ENCODE assay signal across 17 cellular contexts in the genomic region with DNA sequence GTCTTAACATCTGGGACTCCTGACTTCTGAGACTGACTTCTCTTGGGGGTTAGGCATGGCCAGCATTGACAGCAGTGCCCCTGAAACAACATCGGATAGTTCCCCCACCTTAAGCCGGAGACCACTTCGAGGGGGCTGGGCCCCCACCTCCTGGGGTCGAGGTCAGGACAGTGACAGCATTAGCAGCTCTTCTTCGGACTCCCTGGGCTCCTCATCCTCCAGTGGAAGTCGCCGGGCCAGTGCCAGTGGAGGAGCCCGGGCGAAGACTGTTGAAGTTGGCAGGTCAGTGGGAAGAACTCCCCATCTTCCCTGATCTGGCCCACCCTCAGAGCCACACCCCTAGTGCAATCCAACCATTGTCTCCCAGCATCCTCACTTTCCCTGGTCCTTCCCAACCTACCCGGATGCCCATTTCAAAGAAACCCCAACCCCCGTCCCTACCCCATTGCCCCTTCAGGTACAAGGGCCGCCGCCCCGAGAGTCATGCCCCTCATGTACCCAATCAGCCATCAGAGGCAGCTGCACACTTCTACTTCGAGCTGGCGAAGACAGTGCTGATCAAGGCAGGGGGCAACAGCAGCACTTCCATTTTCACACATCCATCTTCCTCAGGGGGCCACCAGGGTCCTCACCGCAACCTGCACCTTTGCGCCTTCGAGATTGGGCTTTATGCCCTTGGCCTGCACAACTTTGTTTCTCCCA. TPM values are rescaled to one million over a fixed set of nuclear protein-coding genes. Genes with fewer than 3 reads are reported as not detected.
DNase-seq lines count a peak whose midpoint lies in the region; ATAC-seq, FAIRE-seq and TF ChIP-seq lines count a peak whose summit lies in the region.
"Had no signal": no experiment of that assay in that cellular context is flagged by ENCODE, and none has a peak within 500 bp of the region (broad histone marks: within the 10 kb centered on the region; RNA-seq: fewer than 3 reads in every experiment).

No MANE protein-coding gene starts in this region.

- H3K36me3 Mint-ChIP-seq in activated T-cell treated with anti-CD3 and anti-CD28 coated beads, Interleukin-2, amount 50 U/mL, for 24 hours (ENCODE audit: low read depth): peaks cover 97% of the 10 kb centered on the region
- H3K36me3 Mint-ChIP-seq in activated T-cell treated with anti-CD3 and anti-CD28 coated beads, Interleukin-2, amount 50 U/mL, for 4 hours (ENCODE audit: insufficient read depth): peaks cover 31% of the 10 kb centered on the region
- H3K36me3 Mint-ChIP-seq in naive thymus-derived CD8-positive, alpha-beta T cell: peaks cover 0 to 65% (median 4%) of the 10 kb centered on the region in 3 donors
- H3K36me3 Mint-ChIP-seq in stimulated activated naive B cell treated with anti-CD40 and anti-IgM and Interleukin-4, amounts not matched to agents 10 μg/mL and 1 μg/mL and 100 μg/mL, for 72 hours: peaks cover 53 to 74% of the 10 kb centered on the region in 2 donors

- no peaks in the 10 kb centered on the region for H3K4me1 ChIP-seq in GM12878 (ENCODE audit: control insufficient read depth, insufficient read depth, low read length)

- no peak for ATAC-seq in activated T-cell treated with anti-CD3 and anti-CD28 coated beads, Interleukin-2, amount 50 U/mL, for 4 hours
- no peak for ATAC-seq in GM12878
- ATAC-seq in naive thymus-derived CD8-positive, alpha-beta T cell: no peak
- ATAC-seq in stimulated activated naive B cell treated with anti-CD40 and anti-IgM and Interleukin-4, amounts not matched to agents 10 μg/mL and 1 μg/mL and 100 μg/mL, for 72 hours (replicated peaks): no peak
- ATAC-seq: Panc1 had no signal

- SMC1A ChIA-PET in GM12878 (lab: Charles Lee; ENCODE audit: uncharacterized antibody, unreplicated experiment): interaction anchor here (0.6 kb wide), 1 partner anchor 149 kb away, joined by 3 read pairs; no protein-coding TSS in a partner anchor

- H3K4me2 ChIP-seq in GM12878 (ENCODE audit: control insufficient read depth, insufficient read depth): no peak overlapping the region
- H3K4me2 ChIP-seq: BLaER1 treated with 17β-estradiol and CSF1 and Interleukin-3, amounts not matched to agents 10 nM and 100 nM had no signal

- no peak overlapping the region for H3K9ac ChIP-seq in GM12878 (ENCODE audit: control insufficient read depth, insufficient read depth, low read length)
- H3K9ac ChIP-seq: BLaER1 treated with 17β-estradiol and CSF1 and Interleukin-3, amounts not matched to agents 10 nM and 100 nM had no signal

- no peaks in the 10 kb centered on the region for H4K20me1 ChIP-seq in GM12878 (ENCODE audit: control insufficient read depth, insufficient read depth)

- H3K9me3 Mint-ChIP-seq in activated T-cell treated with anti-CD3 and anti-CD28 coated beads, Interleukin-2, amount 50 U/mL, for 24 hours: no peaks in the 10 kb centered on the region
- no peaks in the 10 kb centered on the region for H3K9me3 Mint-ChIP-seq in activated T-cell treated with anti-CD3 and anti-CD28 coated beads, Interleukin-2, amount 50 U/mL, for 4 hours
- H3K9me3 Mint-ChIP-seq in naive thymus-derived CD8-positive, alpha-beta T cell: no peaks in the 10 kb centered on the region
- H3K9me3 Mint-ChIP-seq in stimulated activated naive B cell treated with anti-CD40 and anti-IgM and Interleukin-4, amounts not matched to agents 10 μg/mL and 1 μg/mL and 100 μg/mL, for 72 hours: no peaks in the 10 kb centered on the region

- TF ChIP-seq EP300 in GM12878 (IDR thresholded peaks at IDR 0.05; ENCODE audit: borderline replicate concordance in 1 of 2, control insufficient read depth in 1 of 2, low read depth in 2 of 2, low read length in 2 of 2): no peak

- BruUV-seq in GM12878 (replicated peaks; lab: Mats Ljungman, UMichigan): no TSS peak

- TF ChIP-seq CTCF in GM12878 (IDR thresholded peaks at IDR 0.05 in 2 of 3, conservative IDR thresholded peaks at IDR 0.05 in 1 of 3; ENCODE audit: control insufficient read depth in 2 of 3, extremely low read depth in 1 of 3, insufficient read depth in 1 of 3, low read depth in 3 of 3, low read length in 3 of 3): no peak

- no peaks in the 10 kb centered on the region for H3K79me2 ChIP-seq in GM12878 (ENCODE audit: control insufficient read depth, insufficient read depth, low read length)

- no peak for TF ChIP-seq POLR2A in GM12878 (IDR thresholded peaks at IDR 0.05; ENCODE audit: low read depth, low read length)

- peaks cover 2% of the 10 kb centered on the region for H3K4me1 Mint-ChIP-seq in activated T-cell treated with anti-CD3 and anti-CD28 coated beads, Interleukin-2, amount 50 U/mL, for 24 hours (ENCODE audit: low read depth)
- peaks cover 1% of the 10 kb centered on the region for H3K4me1 Mint-ChIP-seq in activated T-cell treated with anti-CD3 and anti-CD28 coated beads, Interleukin-2, amount 50 U/mL, for 4 hours (ENCODE audit: low read depth)
- peaks cover 0 to 16% (median 7%) of the 10 kb centered on the region in 4 donors for H3K4me1 Mint-ChIP-seq in naive thymus-derived CD8-positive, alpha-beta T cell
- peaks cover 0 to 4% of the 10 kb centered on the region in 2 donors for H3K4me1 Mint-ChIP-seq in stimulated activated naive B cell treated with anti-CD40 and anti-IgM and Interleukin-4, amounts not matched to agents 10 μg/mL and 1 μg/mL and 100 μg/mL, for 72 hours

- no peak for FAIRE-seq in GM12878 (lab: Jason Lieb, UNC)

- H3K27me3 Mint-ChIP-seq in activated T-cell treated with anti-CD3 and anti-CD28 coated beads, Interleukin-2, amount 50 U/mL, for 24 hours: no peaks in the 10 kb centered on the region
- H3K27me3 Mint-ChIP-seq in activated T-cell treated with anti-CD3 and anti-CD28 coated beads, Interleukin-2, amount 50 U/mL, for 4 hours (ENCODE audit: low read depth): no peaks in the 10 kb centered on the region
- H3K27me3 Mint-ChIP-seq in naive thymus-derived CD8-positive, alpha-beta T cell: no peaks in the 10 kb centered on the region
- no peaks in the 10 kb centered on the region for H3K27me3 Mint-ChIP-seq in stimulated activated naive B cell treated with anti-CD40 and anti-IgM and Interleukin-4, amounts not matched to agents 10 μg/mL and 1 μg/mL and 100 μg/mL, for 72 hours

- no peaks in the 10 kb centered on the region for H3K9me3 ChIP-seq in GM12878 (replicated peaks; ENCODE audit: control insufficient read depth, insufficient read depth, low read length)
- H3K9me3 ChIP-seq: BLaER1 treated with 17β-estradiol and CSF1 and Interleukin-3, amounts not matched to agents 10 nM and 100 nM had no signal

- 96% methylated on average over 19 of the region's 19 CpGs for WGBS in GM12878 (ENCODE audit: insufficient coverage, insufficient replicate concordance, low lambda C conversion rate, missing lambda C conversion rate)

- no peak overlapping the region for H3K4me3 Mint-ChIP-seq in activated T-cell treated with anti-CD3 and anti-CD28 coated beads, Interleukin-2, amount 50 U/mL, for 24 hours
- no peak overlapping the region for H3K4me3 Mint-ChIP-seq in activated T-cell treated with anti-CD3 and anti-CD28 coated beads, Interleukin-2, amount 50 U/mL, for 4 hours
- H3K4me3 Mint-ChIP-seq in naive thymus-derived CD8-positive, alpha-beta T cell: peak overlapping the region in 1 of 10 donors; percentile 24
- peak overlapping the region in 1 of 2 donors; percentile 1 for H3K4me3 Mint-ChIP-seq in stimulated activated naive B cell treated with anti-CD40 and anti-IgM and Interleukin-4, amounts not matched to agents 10 μg/mL and 1 μg/mL and 100 μg/mL, for 72 hours

- no peak overlapping the region for H2AFZ ChIP-seq in GM12878 (ENCODE audit: control insufficient read depth, low read depth, low read length)

- RAD21 ChIA-PET in GM12878 (lab: Charles Lee; ENCODE audit: unreplicated experiment): no interaction called here

- no peak for TF ChIP-seq RAD21 in GM12878 (IDR thresholded peaks at IDR 0.05; ENCODE audit: insufficient read depth, low read depth, low read length)

- CTCF ChIA-PET in GM12878 (lab: Yijun Ruan, JAX): no interaction called here

- DNase-seq in activated T-cell treated with anti-CD3 and anti-CD28 coated beads, Interleukin-2, amount 50 U/mL, for 24 hours: no peak
- DNase-seq in activated T-cell treated with anti-CD3 and anti-CD28 coated beads, Interleukin-2, amount 50 U/mL, for 4 hours: no peak
- DNase-seq in GM12878 (ENCODE audit: low read depth, low spot score): no peak
- peak in 1 of 10 donors; percentile 50 for DNase-seq in naive thymus-derived CD8-positive, alpha-beta T cell
- no peak for DNase-seq in stimulated activated naive B cell treated with anti-CD40 and anti-IgM and Interleukin-4, amounts not matched to agents 10 μg/mL and 1 μg/mL and 100 μg/mL, for 72 hours
- DNase-seq in UCSD-AML1 (lab: John Stamatoyannopoulos, UW; ENCODE audit: unreplicated experiment): no peak
- DNase-seq in NCI-H2081 (lab: John Stamatoyannopoulos, UW): no peak
- no peak for DNase-seq in DMS53 (lab: John Stamatoyannopoulos, UW)
- DNase-seq: COR-L47, DMS153, Kasumi-1, NCI-H187 treated with DMSO at 0.1 percent for 48 hours, NCI-H2171, NCI-H510A, SHP77 had no signal

- intact Hi-C loops in GM12878 (cut with micrococcal nuclease; ENCODE audit: unreplicated experiment): no loop called here

- in situ Hi-C loops in GM12878 (cut with MboI): no loop called here

- no peaks in the 10 kb centered on the region for H3K27me3 ChIP-seq in GM12878 (replicated peaks in 1 of 2; ENCODE audit: control insufficient read depth in 2 of 2, insufficient read depth in 2 of 2, low read length in 1 of 2)
- H3K27me3 ChIP-seq: BLaER1 treated with 17β-estradiol and CSF1 and Interleukin-3, amounts not matched to agents 10 nM and 100 nM had no signal

- H3K27ac ChIP-seq in GM12878 (ENCODE audit: control insufficient read depth, insufficient read depth): no peak overlapping the region
- H3K27ac ChIP-seq: BLaER1 treated with 17β-estradiol and CSF1 and Interleukin-3, amounts not matched to agents 10 nM and 100 nM had no signal

- H3K27ac Mint-ChIP-seq in activated T-cell treated with anti-CD3 and anti-CD28 coated beads, Interleukin-2, amount 50 U/mL, for 24 hours: peak overlapping the region; percentile 53
- H3K27ac Mint-ChIP-seq in naive thymus-derived CD8-positive, alpha-beta T cell: peak overlapping the region in 8 of 10 donors; percentile 11 to 93 (median 42)
- H3K27ac Mint-ChIP-seq in stimulated activated naive B cell treated with anti-CD40 and anti-IgM and Interleukin-4, amounts not matched to agents 10 μg/mL and 1 μg/mL and 100 μg/mL, for 72 hours: peak overlapping the region; percentile 37

- peaks cover 13 to 27% of the 10 kb centered on the region in 2 experiments for H3K36me3 ChIP-seq in GM12878 (ENCODE audit: control insufficient read depth in 2 of 2, insufficient read depth in 2 of 2, low read length in 1 of 2)

- POLR2A ChIA-PET in GM12878 (lab: Charles Lee): no interaction called here
- POLR2A ChIA-PET in naive thymus-derived CD8-positive, alpha-beta T cell (lab: Charles Lee): interaction anchor here (8.6 kb wide), 1 partner anchor 11 kb away, joined by 56 read pairs; no protein-coding TSS in a partner anchor

- no peak overlapping the region for H3K4me3 ChIP-seq in GM12878
- H3K4me3 ChIP-seq: BLaER1 treated with 17β-estradiol and CSF1 and Interleukin-3, amounts not matched to agents 10 nM and 100 nM had no signal

RNA-seq across cellular contexts. Expression of gene ZSWIM8, which starts 12.1 kb away (rescaled TPM):
- 10 to 100 TPM; 31.3 to 41.2 (median 40.5) TPM for total RNA-seq in activated T-cell treated with anti-CD3 and anti-CD28 coated beads, Interleukin-2, amount 50 U/mL, for 4 hours
- total RNA-seq in GM12878 (2013; cell fraction: nucleolus; rRNA removed): 75.9 and 86.5 TPM in 2 replicates
- total RNA-seq in GM12878 (2014; rRNA removed) (23.9 and 30.8 TPM in 2 replicates), GM12878 (2014; rRNA removed; fragmentation: Illumina TruSeq; extraction: Trizol) (16.4 and 18.7 TPM in 2 replicates), GM12878 (2021) (45.4 and 47.9 TPM in 2 replicates)
- 79.3 TPM for polyA plus RNA-seq in GM12878 (2011; ENCODE audit: low read depth)
- polyA plus RNA-seq in GM12878 (2011; rRNA removed) (17.5 and 44.6 TPM in 2 replicates), GM12878 (2014; fragmentation: Illumina TruSeq; extraction: Trizol) (15.3 and 31.5 TPM in 2 replicates), GM12878 (2014; fragmentation: Nextera tagmentation; extraction: Ambion mirVana) (1 to 10 TPM; 7.8 to 8.5 TPM), GM12878 (2014; rRNA removed) (47.1 and 48.8 TPM in 2 replicates), GM12878 (2016; fragmentation: Nextera tagmentation; extraction: Ambion mirVana) (10 to 100 TPM; 14.0 to 15.1 TPM)
- polyA plus RNA-seq in GM12878 (2011; cell fraction: cytosol; rRNA removed): 39.4 and 62.6 TPM in 2 replicates
- polyA plus RNA-seq in GM12878 (2011; cell fraction: nucleus; rRNA removed): 436 and 485 TPM in 2 replicates
- polyA plus RNA-seq in GM12878 (2012): 58.6 and 83.1 TPM in 2 replicates
- 36.3 and 63.7 TPM in 2 replicates for polyA minus RNA-seq in GM12878 (2011; rRNA and poly(A)+ RNA removed)
- 23.0 and 27.1 TPM in 2 replicates for polyA minus RNA-seq in GM12878 (2011; cell fraction: cytosol; rRNA and poly(A)+ RNA removed)
- polyA minus RNA-seq in GM12878 (2011; cell fraction: nucleus; rRNA and poly(A)+ RNA removed): 43.3 and 67.1 TPM in 2 replicates
- total RNA-seq in naive thymus-derived CD8-positive, alpha-beta T cell: 10 to 100 TPM; 79.0 to 79.9 TPM
- polyA plus RNA-seq in naive thymus-derived CD8-positive, alpha-beta T cell: 10 to 100 TPM; 12.3 to 18.5 (median 13.4) TPM

RNA-seq across cellular contexts. Expression of gene NDST2, which starts 13.9 kb away (rescaled TPM):
- total RNA-seq in activated T-cell treated with anti-CD3 and anti-CD28 coated beads, Interleukin-2, amount 50 U/mL, for 4 hours: 10 to 100 TPM; 51.1 to 67.1 (median 58.7) TPM
- total RNA-seq in GM12878 (2013; cell fraction: nucleolus; rRNA removed): 57.1 and 85.9 TPM in 2 replicates
- total RNA-seq in GM12878 (2014; rRNA removed) (18.0 and 18.8 TPM in 2 replicates), GM12878 (2014; rRNA removed; fragmentation: Illumina TruSeq; extraction: Trizol) (8.9 and 10.1 TPM in 2 replicates), GM12878 (2021) (34.3 and 35.2 TPM in 2 replicates)
- 19.1 TPM for polyA plus RNA-seq in GM12878 (2011; ENCODE audit: low read depth)
- polyA plus RNA-seq in GM12878 (2011; rRNA removed) (23.8 and 31.1 TPM in 2 replicates), GM12878 (2014; fragmentation: Illumina TruSeq; extraction: Trizol) (16.6 and 22.6 TPM in 2 replicates), GM12878 (2014; fragmentation: Nextera tagmentation; extraction: Ambion mirVana) (1 to 10 TPM; 2.2 to 3.0 TPM), GM12878 (2014; rRNA removed) (31.3 and 34.7 TPM in 2 replicates), GM12878 (2016; fragmentation: Nextera tagmentation; extraction: Ambion mirVana) (10 to 100 TPM; 22.7 to 24.0 TPM)
- 24.8 and 31.5 TPM in 2 replicates for polyA plus RNA-seq in GM12878 (2011; cell fraction: cytosol; rRNA removed)
- polyA plus RNA-seq in GM12878 (2011; cell fraction: nucleus; rRNA removed): 81.5 and 88.2 TPM in 2 replicates
- polyA plus RNA-seq in GM12878 (2012): 19.5 and 19.8 TPM in 2 replicates
- 26.0 and 29.3 TPM in 2 replicates for polyA minus RNA-seq in GM12878 (2011; rRNA and poly(A)+ RNA removed)
- polyA minus RNA-seq in GM12878 (2011; cell fraction: cytosol; rRNA and poly(A)+ RNA removed): 11.8 and 16.4 TPM in 2 replicates
- polyA minus RNA-seq in GM12878 (2011; cell fraction: nucleus; rRNA and poly(A)+ RNA removed): 36.6 and 66.7 TPM in 2 replicates
- 100 to 1,000 TPM; 101 to 112 TPM for total RNA-seq in naive thymus-derived CD8-positive, alpha-beta T cell
- 10 to 100 TPM; 13.4 to 34.3 (median 24.5) TPM for polyA plus RNA-seq in naive thymus-derived CD8-positive, alpha-beta T cell

RNA-seq across cellular contexts. Expression of gene CHCHD1, which starts 15.6 kb away (rescaled TPM):
- total RNA-seq in activated T-cell treated with anti-CD3 and anti-CD28 coated beads, Interleukin-2, amount 50 U/mL, for 4 hours: 10 to 100 TPM; 34.7 to 35.9 (median 35.9) TPM
- total RNA-seq in GM12878 (2013; cell fraction: nucleolus; rRNA removed): 14.8 and 16.7 TPM in 2 replicates
- 74.3 and 77.4 TPM in 2 replicates for total RNA-seq in GM12878 (2014; rRNA removed)
- 42.8 and 47.5 TPM in 2 replicates for total RNA-seq in GM12878 (2014; rRNA removed; fragmentation: Illumina TruSeq; extraction: Trizol)
- total RNA-seq in GM12878 (2021): 35.0 and 36.9 TPM in 2 replicates
- 34.4 TPM for polyA plus RNA-seq in GM12878 (2011; ENCODE audit: low read depth)
- polyA plus RNA-seq in GM12878 (2011; rRNA removed): 56.7 and 69.0 TPM in 2 replicates
- 33.0 and 46.8 TPM in 2 replicates for polyA plus RNA-seq in GM12878 (2011; cell fraction: cytosol; rRNA removed)
- 22.6 and 27.4 TPM in 2 replicates for polyA plus RNA-seq in GM12878 (2011; cell fraction: nucleus; rRNA removed)
- 51.6 and 59.8 TPM in 2 replicates for polyA plus RNA-seq in GM12878 (2012)
- polyA plus RNA-seq in GM12878 (2014; fragmentation: Illumina TruSeq; extraction: Trizol): 25.3 and 42.4 TPM in 2 replicates
- polyA plus RNA-seq in GM12878 (2014; fragmentation: Nextera tagmentation; extraction: Ambion mirVana): 10 to 100 TPM; 69.5 to 81.4 TPM
- 70.4 and 79.4 TPM in 2 replicates for polyA plus RNA-seq in GM12878 (2014; rRNA removed)
- polyA plus RNA-seq in GM12878 (2016; fragmentation: Nextera tagmentation; extraction: Ambion mirVana): 100 to 1,000 TPM; 127 to 132 TPM
- polyA minus RNA-seq in GM12878 (2011; rRNA and poly(A)+ RNA removed): 8.9 and 9.4 TPM in 2 replicates
- polyA minus RNA-seq in GM12878 (2011; cell fraction: cytosol; rRNA and poly(A)+ RNA removed): 6.3 and 7.2 TPM in 2 replicates
- polyA minus RNA-seq in GM12878 (2011; cell fraction: nucleus; rRNA and poly(A)+ RNA removed): 6.5 and 8.9 TPM in 2 replicates
- 10 to 100 TPM; 19.9 to 22.1 TPM for total RNA-seq in naive thymus-derived CD8-positive, alpha-beta T cell
- 10 to 100 TPM; 32.2 to 44.6 (median 37.9) TPM for polyA plus RNA-seq in naive thymus-derived CD8-positive, alpha-beta T cell

RNA-seq across cellular contexts. Expression of gene SEC24C, which starts 53.3 kb away (rescaled TPM):
- total RNA-seq in activated T-cell treated with anti-CD3 and anti-CD28 coated beads, Interleukin-2, amount 50 U/mL, for 4 hours: 100 to 1,000 TPM; 101 to 109 (median 107) TPM
- 64.1 and 66.3 TPM in 2 replicates for total RNA-seq in GM12878 (2013; cell fraction: nucleolus; rRNA removed)
- total RNA-seq in GM12878 (2014; rRNA removed) (96.9 and 117 TPM in 2 replicates), GM12878 (2014; rRNA removed; fragmentation: Illumina TruSeq; extraction: Trizol) (43.4 and 48.2 TPM in 2 replicates), GM12878 (2021) (91.7 and 99.9 TPM in 2 replicates)
- 68.9 TPM for polyA plus RNA-seq in GM12878 (2011; ENCODE audit: low read depth)
- polyA plus RNA-seq in GM12878 (2011; rRNA removed) (52.3 and 110 TPM in 2 replicates), GM12878 (2014; fragmentation: Illumina TruSeq; extraction: Trizol) (67.7 and 81.5 TPM in 2 replicates), GM12878 (2014; fragmentation: Nextera tagmentation; extraction: Ambion mirVana) (10 to 100 TPM; 12.7 to 18.8 TPM), GM12878 (2014; rRNA removed) (73.6 and 82.1 TPM in 2 replicates), GM12878 (2016; fragmentation: Nextera tagmentation; extraction: Ambion mirVana) (10 to 100 TPM; 71.3 to 74.1 TPM)
- polyA plus RNA-seq in GM12878 (2011; cell fraction: cytosol; rRNA removed): 97.2 and 105 TPM in 2 replicates
- 176 and 190 TPM in 2 replicates for polyA plus RNA-seq in GM12878 (2011; cell fraction: nucleus; rRNA removed)
- 92.4 and 93.2 TPM in 2 replicates for polyA plus RNA-seq in GM12878 (2012)
- polyA minus RNA-seq in GM12878 (2011; rRNA and poly(A)+ RNA removed): 135 and 166 TPM in 2 replicates
- polyA minus RNA-seq in GM12878 (2011; cell fraction: cytosol; rRNA and poly(A)+ RNA removed): 47.8 and 49.1 TPM in 2 replicates
- polyA minus RNA-seq in GM12878 (2011; cell fraction: nucleus; rRNA and poly(A)+ RNA removed): 30.5 and 46.2 TPM in 2 replicates
- 10 to 100 TPM; 72.2 to 72.7 TPM for total RNA-seq in naive thymus-derived CD8-positive, alpha-beta T cell
- 10 to 100 TPM; 18.9 to 33.5 (median 25.9) TPM for polyA plus RNA-seq in naive thymus-derived CD8-positive, alpha-beta T cell
